In genomic region chr11:27524155-27524554, GRCh38 we compare ENCODE assay signal across 12 cellular contexts. TPM values are rescaled to one million over a fixed set of nuclear protein-coding genes. Genes with fewer than 3 reads are reported as not detected.
A peak's percentile ranks its signal among the peaks of the same experiment; 100 is the strongest.
DNase-seq lines count a peak whose midpoint lies in the region; TF ChIP-seq lines count a peak whose summit lies in the region.
"Had no signal": no experiment of that assay in that cellular context is flagged by ENCODE, and none has a peak within 500 bp of the region (broad histone marks: within the 10 kb centered on the region; RNA-seq: fewer than 3 reads in every experiment).

No MANE protein-coding gene starts in this region.

- POLR2A ChIA-PET in activated CD4-positive, alpha-beta T cell treated with anti-CD3 and anti-CD28 coated beads, Interleukin-2, amount 10 ng/mL, durations not matched to agents 7 days and 5 days (lab: Charles Lee), result no interaction called here

- H3K36me3 Mint-ChIP-seq in activated CD4-positive, alpha-beta T cell treated with anti-CD3 and anti-CD28 coated beads, Interleukin-2, amount 10 ng/mL, durations not matched to agents 7 days and 5 days (ENCODE audit: low read depth), result no peaks in the 10 kb centered on the region
- H3K36me3 Mint-ChIP-seq: activated naive CD4-positive, alpha-beta T cell treated with anti-CD3 and anti-CD28 coated beads, Interleukin-2, amount 10 ng/mL, durations not matched to agents 7 days and 5 days; natural killer cell treated with Interleukin-12 subunit alpha and Interleukin-12 subunit beta and Interleukin-15 and Interleukin-18, amount 100 ng/mL, for 72 hours had no signal

- TF ChIP-seq CTCF in foreskin fibroblast (IDR thresholded peaks at IDR 0.05; ENCODE audit: low read depth, low read length), result peak; percentile 17

- H3K4me3 ChIP-seq in SJSA1 (no peak overlapping the region), foreskin fibroblast (ENCODE audit: low read depth in 1 of 2, low read length in 2 of 2) (no peak overlapping the region)
- H3K4me3 ChIP-seq: gastroesophageal sphincter had no signal

- no peaks in the 10 kb centered on the region for H3K9me3 Mint-ChIP-seq in activated CD4-positive, alpha-beta T cell treated with anti-CD3 and anti-CD28 coated beads, Interleukin-2, amount 10 ng/mL, durations not matched to agents 7 days and 5 days
- H3K9me3 Mint-ChIP-seq: activated naive CD4-positive, alpha-beta T cell treated with anti-CD3 and anti-CD28 coated beads, Interleukin-2, amount 10 ng/mL, durations not matched to agents 7 days and 5 days; natural killer cell treated with Interleukin-12 subunit alpha and Interleukin-12 subunit beta and Interleukin-15 and Interleukin-18, amount 100 ng/mL, for 72 hours had no signal

- H3K9me3 ChIP-seq in SJSA1 (replicated peaks), result no peaks in the 10 kb centered on the region
- H3K9me3 ChIP-seq: gastroesophageal sphincter had no signal

- no peak overlapping the region for H3K27ac ChIP-seq in SJSA1
- H3K27ac ChIP-seq: gastroesophageal sphincter had no signal

- H3K4me3 Mint-ChIP-seq in activated CD4-positive, alpha-beta T cell treated with anti-CD3 and anti-CD28 coated beads, Interleukin-2, amount 10 ng/mL, durations not matched to agents 7 days and 5 days, result no peak overlapping the region
- H3K4me3 Mint-ChIP-seq: activated naive CD4-positive, alpha-beta T cell treated with anti-CD3 and anti-CD28 coated beads, Interleukin-2, amount 10 ng/mL, durations not matched to agents 7 days and 5 days; natural killer cell treated with Interleukin-12 subunit alpha and Interleukin-12 subunit beta and Interleukin-15 and Interleukin-18, amount 100 ng/mL, for 72 hours had no signal

- H3K27me3 ChIP-seq in SJSA1 (replicated peaks), result no peaks in the 10 kb centered on the region
- H3K27me3 ChIP-seq: gastroesophageal sphincter had no signal

- H3K4me1 Mint-ChIP-seq in activated CD4-positive, alpha-beta T cell treated with anti-CD3 and anti-CD28 coated beads, Interleukin-2, amount 10 ng/mL, durations not matched to agents 7 days and 5 days, result no peaks in the 10 kb centered on the region
- H3K4me1 Mint-ChIP-seq: activated naive CD4-positive, alpha-beta T cell treated with anti-CD3 and anti-CD28 coated beads, Interleukin-2, amount 10 ng/mL, durations not matched to agents 7 days and 5 days had no signal

- no peak overlapping the region for H3K27ac Mint-ChIP-seq in activated CD4-positive, alpha-beta T cell treated with anti-CD3 and anti-CD28 coated beads, Interleukin-2, amount 10 ng/mL, durations not matched to agents 7 days and 5 days
- H3K27ac Mint-ChIP-seq: activated naive CD4-positive, alpha-beta T cell treated with anti-CD3 and anti-CD28 coated beads, Interleukin-2, amount 10 ng/mL, durations not matched to agents 7 days and 5 days; natural killer cell treated with Interleukin-12 subunit alpha and Interleukin-12 subunit beta and Interleukin-15 and Interleukin-18, amount 100 ng/mL, for 72 hours had no signal

- DNase-seq in AG08395 (ENCODE audit: low spot score), result peak; percentile 13
- peak; percentile 75 for DNase-seq in HCEC 1CT
- peak; percentile 46 to 63 for DNase-seq in SJSA1 (ENCODE audit: low read depth in 1 of 2, low spot score in 2 of 2)
- peak; percentile 69 to 78 for DNase-seq in foreskin fibroblast
- no peak for DNase-seq in activated CD4-positive, alpha-beta T cell treated with anti-CD3 and anti-CD28 coated beads, Interleukin-2, amount 10 ng/mL, durations not matched to agents 7 days and 5 days
- no peak for DNase-seq in NCI-H2196 treated with DMSO at 0.1 percent for 48 hours (lab: John Stamatoyannopoulos, UW; ENCODE audit: unreplicated experiment)
- DNase-seq in NK-92 treated with Interleukin-12 subunit alpha and Interleukin-12 subunit beta, amount 100 ng/mL, for 24 hours (lab: John Stamatoyannopoulos, UW), result no peak
- DNase-seq in activated CD4-positive, CD25-positive, alpha-beta regulatory T cell (lab: John Stamatoyannopoulos, UW), result no peak
- DNase-seq: activated naive CD4-positive, alpha-beta T cell treated with anti-CD3 and anti-CD28 coated beads, Interleukin-2, amount 10 ng/mL, durations not matched to agents 7 days and 5 days; NCI-H2227 treated with DMSO at 0.1 percent for 48 hours had no signal

- CTCF ChIA-PET in activated CD4-positive, alpha-beta T cell treated with anti-CD3 and anti-CD28 coated beads, Interleukin-2, amount 10 ng/mL, durations not matched to agents 7 days and 5 days (lab: Charles Lee), result interaction anchor here (0.6 kb wide), 1 partner anchor 72 kb away, joined by 3 read pairs; no protein-coding TSS in a partner anchor

- no peaks in the 10 kb centered on the region for H3K4me1 ChIP-seq in SJSA1 (replicated peaks)
- H3K4me1 ChIP-seq: gastroesophageal sphincter had no signal

- H3K27me3 Mint-ChIP-seq in activated CD4-positive, alpha-beta T cell treated with anti-CD3 and anti-CD28 coated beads, Interleukin-2, amount 10 ng/mL, durations not matched to agents 7 days and 5 days, result no peaks in the 10 kb centered on the region
- H3K27me3 Mint-ChIP-seq: activated naive CD4-positive, alpha-beta T cell treated with anti-CD3 and anti-CD28 coated beads, Interleukin-2, amount 10 ng/mL, durations not matched to agents 7 days and 5 days had no signal

- H3K36me3 ChIP-seq in SJSA1, result no peaks in the 10 kb centered on the region
- H3K36me3 ChIP-seq: gastroesophageal sphincter had no signal

RNA-seq across cellular contexts. Expression of gene LIN7C, which starts 17.6 kb away (rescaled TPM):
- total RNA-seq in SJSA1 (2014; rRNA removed; shearing (Covaris generic)), result 116 and 130 TPM in 2 replicates
- total RNA-seq in activated CD4-positive, alpha-beta T cell treated with anti-CD3 and anti-CD28 coated beads, Interleukin-2, amount 10 ng/mL, durations not matched to agents 7 days and 5 days, result 10 to 100 TPM; 22.3 to 24.5 TPM

RNA-seq across cellular contexts. Expression of gene LGR4, which starts 51.6 kb away (rescaled TPM):
- total RNA-seq in SJSA1 (2014; rRNA removed; shearing (Covaris generic)), result 16.5 and 21.3 TPM in 2 replicates
- under 1 TPM; 0.12 to 0.29 TPM for total RNA-seq in activated CD4-positive, alpha-beta T cell treated with anti-CD3 and anti-CD28 coated beads, Interleukin-2, amount 10 ng/mL, durations not matched to agents 7 days and 5 days

Comparison
In these comparisons a context has a peak if more than half of its experiments do, and no peak if none do; other contexts are left out.
1. DNase-seq: peak in AG08395 (single experiment), HCEC 1CT (single experiment), SJSA1 (2 of 2) and foreskin fibroblast (2 of 2); none in activated CD4-positive, alpha-beta T cell treated with anti-CD3 and anti-CD28 coated beads, Interleukin-2, amount 10 ng/mL, durations not matched to agents 7 days and 5 days (single experiment), NCI-H2196 treated with DMSO at 0.1 percent for 48 hours (single experiment), NK-92 treated with Interleukin-12 subunit alpha and Interleukin-12 subunit beta, amount 100 ng/mL, for 24 hours (single experiment) and activated CD4-positive, CD25-positive, alpha-beta regulatory T cell (0 of 4).
2. RNA of gene LGR4, which starts 51.6 kb away (total RNA-seq): 16.5 to 21.3 TPM in SJSA1; 0.12 to 0.29 TPM in activated CD4-positive, alpha-beta T cell treated with anti-CD3 and anti-CD28 coated beads, Interleukin-2, amount 10 ng/mL, durations not matched to agents 7 days and 5 days; every median in the first group is over 10 times any median in the second.